In genomic region chr3:10142707-10143560, GRCh38 we compare ENCODE assay signal across 8 cellular contexts. TPM values are rescaled to one million over a fixed set of nuclear protein-coding genes. Genes with fewer than 3 reads are reported as not detected.
DNase-seq lines count a peak whose midpoint lies in the region; ATAC-seq and TF ChIP-seq lines count a peak whose summit lies in the region.

No MANE protein-coding gene starts in this region.

- TF ChIP-seq CTCF in AG04450 (IDR thresholded peaks at IDR 0.05; ENCODE audit: low read depth, low read length) = no peak
- TF ChIP-seq CTCF in foreskin fibroblast (IDR thresholded peaks at IDR 0.05; ENCODE audit: low read depth, low read length) = no peak

- H3K27ac ChIP-seq in AG04450 (ENCODE audit: low read depth, low read length) = peak overlapping the region; percentile 11

- peaks cover 33% of the 10 kb centered on the region for H3K36me3 Mint-ChIP-seq in activated CD4-positive, alpha-beta memory T cell treated with anti-CD3 and anti-CD28 coated beads, Interleukin-2, amount 10 ng/mL, durations not matched to agents 7 days and 5 days (ENCODE audit: low read depth)

- H3K27me3 Mint-ChIP-seq in activated CD4-positive, alpha-beta memory T cell treated with anti-CD3 and anti-CD28 coated beads, Interleukin-2, amount 10 ng/mL, durations not matched to agents 7 days and 5 days = no peaks in the 10 kb centered on the region

- no peaks in the 10 kb centered on the region for H3K27me3 ChIP-seq in AG04450 (ENCODE audit: control insufficient read depth, insufficient read depth, low read length)

- H3K27ac Mint-ChIP-seq in activated CD4-positive, alpha-beta memory T cell treated with anti-CD3 and anti-CD28 coated beads, Interleukin-2, amount 10 ng/mL, durations not matched to agents 7 days and 5 days = peak overlapping the region; percentile 96

- DNase-seq in AG04450 (ENCODE audit: low read depth, low spot score) = no peak
- DNase-seq in HEK293T (ENCODE audit: extremely low spot score) = peak; percentile 15
- DNase-seq in activated CD4-positive, alpha-beta memory T cell treated with anti-CD3 and anti-CD28 coated beads, Interleukin-2, amount 10 ng/mL, durations not matched to agents 7 days and 5 days = peak; percentile 32
- no peak for DNase-seq in foreskin fibroblast
- no peak for DNase-seq in skeletal muscle cell (ENCODE audit: low read depth)
- DNase-seq in amniotic stem cell (lab: John Stamatoyannopoulos, UW) = no peak
- DNase-seq in stimulated activated naive CD4-positive, alpha-beta T cell treated with Interleukin-2 at 50 U/mL for 16 hours (lab: John Stamatoyannopoulos, UW) = no peak

- CTCF ChIA-PET in AG04450 (lab: Charles Lee) = interaction anchor here (0.7 to 1.3 kb wide), 2 partner anchors 50 to 185 kb away, joined by 4 to 7 read pairs; no protein-coding TSS in a partner anchor
- CTCF ChIA-PET in HEK293T (lab: Yijun Ruan, JAX) = no interaction called here
- CTCF ChIA-PET in activated CD4-positive, alpha-beta memory T cell treated with anti-CD3 and anti-CD28 coated beads, Interleukin-2, amount 10 ng/mL, durations not matched to agents 7 days and 5 days (lab: Charles Lee) = interaction anchor here (1.2 to 1.3 kb wide), 2 partner anchors 9 to 81 kb away, joined by 3 read pairs; no protein-coding TSS in a partner anchor

- POLR2A ChIA-PET in AG04450 (lab: Yijun Ruan, JAX) = no interaction called here
- POLR2A ChIA-PET in HEK293T (lab: Yijun Ruan, JAX) = no interaction called here
- POLR2A ChIA-PET in activated CD4-positive, alpha-beta memory T cell treated with anti-CD3 and anti-CD28 coated beads, Interleukin-2, amount 10 ng/mL, durations not matched to agents 7 days and 5 days (lab: Charles Lee) = interaction anchor here (1.1 to 2.0 kb wide), 9 partner anchors 13 to 178 kb away, joined by 3 to 14 read pairs (median 6); partner anchors contain the start of genes FANCD2, SEC13 and TATDN2

- peak overlapping the region; percentile 85 for H3K4me3 Mint-ChIP-seq in activated CD4-positive, alpha-beta memory T cell treated with anti-CD3 and anti-CD28 coated beads, Interleukin-2, amount 10 ng/mL, durations not matched to agents 7 days and 5 days

- H3K9me3 ChIP-seq in AG04450 (ENCODE audit: control insufficient read depth, insufficient read depth, low read length) = peaks cover 8% of the 10 kb centered on the region; the same call in 1 of the 2 replicates

- ATAC-seq in HG03457 (IDR thresholded peaks at IDR 0.05; ENCODE audit: unreplicated experiment) = no peak

- peak overlapping the region; percentile 81 for H3K4me3 ChIP-seq in AG04450 (ENCODE audit: low read depth, low read length)
- H3K4me3 ChIP-seq in foreskin fibroblast (ENCODE audit: low read depth in 1 of 2, low read length in 2 of 2) = peak overlapping the region; percentile 54 to 68
- peak overlapping the region; percentile 74 for H3K4me3 ChIP-seq in skeletal muscle cell (ENCODE audit: low read depth, low read length)

- H3K9me3 Mint-ChIP-seq in activated CD4-positive, alpha-beta memory T cell treated with anti-CD3 and anti-CD28 coated beads, Interleukin-2, amount 10 ng/mL, durations not matched to agents 7 days and 5 days = no peaks in the 10 kb centered on the region

- peaks cover 42% of the 10 kb centered on the region for H3K4me1 Mint-ChIP-seq in activated CD4-positive, alpha-beta memory T cell treated with anti-CD3 and anti-CD28 coated beads, Interleukin-2, amount 10 ng/mL, durations not matched to agents 7 days and 5 days

TF ChIP-seq in HEK293T, 16 proteins besides CTCF, POLR2A, EP300 and RAD21:
- no peak for TF ChIP-seq SUZ12 (IDR thresholded peaks at IDR 0.05)
- TF ChIP-seq ZNF384 (IDR thresholded peaks at IDR 0.05) = peak; percentile 83

RNA-seq across cellular contexts. Expression of gene VHL, which starts 1.4 kb away (rescaled TPM):
- polyA plus RNA-seq in AG04450 (2011; rRNA removed) = 12.7 and 13.7 TPM in 2 replicates
- polyA minus RNA-seq in AG04450 (2011; rRNA and poly(A)+ RNA removed) = 16.2 and 19.9 TPM in 2 replicates
- total RNA-seq in activated CD4-positive, alpha-beta memory T cell treated with anti-CD3 and anti-CD28 coated beads, Interleukin-2, amount 10 ng/mL, durations not matched to agents 7 days and 5 days = 10 to 100 TPM; 68.5 to 73.2 TPM

RNA-seq across cellular contexts. Expression of gene IRAK2, which starts 21.8 kb away (rescaled TPM):
- 7.6 and 8.9 TPM in 2 replicates for polyA plus RNA-seq in AG04450 (2011; rRNA removed)
- 8.4 and 11.4 TPM in 2 replicates for polyA minus RNA-seq in AG04450 (2011; rRNA and poly(A)+ RNA removed)
- total RNA-seq in activated CD4-positive, alpha-beta memory T cell treated with anti-CD3 and anti-CD28 coated beads, Interleukin-2, amount 10 ng/mL, durations not matched to agents 7 days and 5 days = 1 to 10 TPM; 5.1 to 5.2 TPM

RNA-seq across cellular contexts. Expression of gene BRK1, which starts 27.5 kb away (rescaled TPM):
- polyA plus RNA-seq in AG04450 (2011; rRNA removed) = 198 and 202 TPM in 2 replicates
- polyA minus RNA-seq in AG04450 (2011; rRNA and poly(A)+ RNA removed) = 80.3 and 86.7 TPM in 2 replicates
- 100 to 1,000 TPM; 117 to 118 TPM for total RNA-seq in activated CD4-positive, alpha-beta memory T cell treated with anti-CD3 and anti-CD28 coated beads, Interleukin-2, amount 10 ng/mL, durations not matched to agents 7 days and 5 days

RNA-seq across cellular contexts. Expression of gene FANCD2OS, which starts 34.9 kb away (rescaled TPM):
- not detected in 2 replicates for polyA plus RNA-seq in AG04450 (2011; rRNA removed)
- polyA minus RNA-seq in AG04450 (2011; rRNA and poly(A)+ RNA removed) = not detected in 2 replicates
- total RNA-seq in activated CD4-positive, alpha-beta memory T cell treated with anti-CD3 and anti-CD28 coated beads, Interleukin-2, amount 10 ng/mL, durations not matched to agents 7 days and 5 days = not detected

Comparison
In these comparisons a context has a peak if more than half of its experiments do, and no peak if none do; other contexts are left out.
1. DNase-seq: peak in HEK293T (single experiment) and activated CD4-positive, alpha-beta memory T cell treated with anti-CD3 and anti-CD28 coated beads, Interleukin-2, amount 10 ng/mL, durations not matched to agents 7 days and 5 days (single experiment); none in AG04450 (single experiment), foreskin fibroblast (0 of 2), skeletal muscle cell (single experiment), amniotic stem cell (single experiment) and stimulated activated naive CD4-positive, alpha-beta T cell treated with Interleukin-2 at 50 U/mL for 16 hours (single experiment).
2. Peak in every context shown above with its lines, with median percentiles within 50 percentile points of each other: H3K4me3 ChIP-seq.